In genomic region chr2:197209274-197209673, GRCh38 we compare ENCODE assay signal across 2 cellular contexts.
TF ChIP-seq lines count a peak whose summit lies in the region.

No MANE protein-coding gene starts in this region.

TF ChIP-seq in GM12878, 131 proteins besides CTCF, POLR2A, EP300 and RAD21 (continued from another document and continues in another):
- no peak for TF ChIP-seq ZNF274 (IDR thresholded peaks at IDR 0.05; ENCODE audit: insufficient read depth, insufficient read length)
- TF ChIP-seq BMI1 (IDR thresholded peaks at IDR 0.05; ENCODE audit: borderline replicate concordance), result no peak
- TF ChIP-seq CREB1 (IDR thresholded peaks at IDR 0.05; ENCODE audit: low read depth), result 0 out of 2 replicates have a peak, but pooled peaks have one; percentile 19
- TF ChIP-seq WRNIP1 (IDR thresholded peaks at IDR 0.05; ENCODE audit: borderline replicate concordance, low read depth, low read length), result no peak
- TF ChIP-seq ZNF687 (IDR thresholded peaks at IDR 0.05), result no peak; the same call in 1 of the 2 replicates
- no peak for TF ChIP-seq FOXM1 (IDR thresholded peaks at IDR 0.05; ENCODE audit: low read depth, low read length)
- TF ChIP-seq SREBF1 (IDR thresholded peaks at IDR 0.05; ENCODE audit: low read length), result no peak
- TF ChIP-seq NRF1 (conservative IDR thresholded peaks at IDR 0.05; ENCODE audit: low read depth, low read length), result no peak
- no peak for TF ChIP-seq SREBF2 (IDR thresholded peaks at IDR 0.05; ENCODE audit: low read length)
- TF ChIP-seq REST (IDR thresholded peaks at IDR 0.05; ENCODE audit: low read depth, low read length), result no peak
- no peak for TF ChIP-seq IRF3 (IDR thresholded peaks at IDR 0.05)
- no peak for TF ChIP-seq SUPT20H (IDR thresholded peaks at IDR 0.05; ENCODE audit: borderline replicate concordance, control insufficient read depth, low read depth, low read length)
- peak; percentile 16 for TF ChIP-seq EED (IDR thresholded peaks at IDR 0.05; ENCODE audit: low read depth)
- no peak for TF ChIP-seq NR2C2 (IDR thresholded peaks at IDR 0.05; ENCODE audit: borderline replicate concordance, control insufficient read depth, insufficient read length, low read depth)
- no peak for TF ChIP-seq USF1 (IDR thresholded peaks at IDR 0.05; ENCODE audit: borderline replicate concordance, extremely low read length, insufficient read depth, low read depth, low read length)
- no peak for TF ChIP-seq FOXK2 (IDR thresholded peaks at IDR 0.05)
- no peak for TF ChIP-seq SIN3A (IDR thresholded peaks at IDR 0.05; ENCODE audit: low read depth, low read length)

TF ChIP-seq in neural cell, 6 proteins besides CTCF, POLR2A, EP300 and RAD21 (continued from another document):
- TF ChIP-seq MXI1 (conservative IDR thresholded peaks at IDR 0.05; ENCODE audit: poor library complexity, severe bottlenecking) (no peak), REST (IDR thresholded peaks at IDR 0.05; ENCODE audit: borderline replicate concordance) (no peak)
TF ChIP-seq in neural cell: peak in this region for 0.
